8 cellular contexts compared by ENCODE assay signal in the genomic region with DNA sequence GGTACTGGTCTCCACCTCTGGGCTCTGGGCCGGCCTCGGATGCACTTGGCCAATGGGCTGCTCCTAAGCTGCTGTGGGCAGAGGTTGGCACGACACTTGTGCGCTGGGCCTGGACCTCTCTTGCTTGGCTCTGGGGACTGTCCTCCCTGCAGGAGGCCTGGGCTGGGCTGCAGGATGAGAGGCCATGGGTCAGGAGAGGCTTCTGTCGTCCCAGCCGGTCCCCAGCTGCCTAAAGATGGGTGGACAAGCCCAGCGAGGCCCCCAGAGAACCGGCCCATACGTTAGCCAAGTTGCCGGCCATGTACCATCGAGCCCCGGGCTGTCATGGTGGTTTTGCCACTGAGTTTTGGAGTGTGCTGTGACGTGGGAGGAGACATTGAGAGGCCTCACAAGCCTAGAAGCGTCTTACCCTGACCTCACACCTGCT. TPM values are rescaled to one million over a fixed set of nuclear protein-coding genes. Genes with fewer than 3 reads are reported as not detected.
"Had no signal": no experiment of that assay in that cellular context is flagged by ENCODE, and none has a peak within 500 bp of the region (broad histone marks: within the 10 kb centered on the region; RNA-seq: fewer than 3 reads in every experiment).

No MANE protein-coding gene starts in this region.

- H3K36me3 Mint-ChIP-seq: IgD-negative memory B cell had no signal

- H3K27ac Mint-ChIP-seq: GM23338, IgD-negative memory B cell had no signal

- H3K27ac ChIP-seq: HL-60 had no signal

- H3K9me3 Mint-ChIP-seq: GM23338, H9, IgD-negative memory B cell had no signal

- FAIRE-seq: H1, H54, HepG2 had no signal

- H3K4me2 ChIP-seq: GM23338 had no signal

- H3K4me3 ChIP-seq: GM23338 had no signal

- H3K4me3 Mint-ChIP-seq: GM23338, IgD-negative memory B cell had no signal

- ATAC-seq: GM23338, HepG2 had no signal

- DNase-seq: H9, HCEC 1CT had no signal

- H2AFZ ChIP-seq: GM23338 had no signal

RNA-seq across cellular contexts. Expression of a gene that starts 1.6 kb away (rescaled TPM):
- total RNA-seq: GM23338, H1, H9, HepG2 had no signal
- polyA plus RNA-seq: GM23338, H1, HepG2, IgD-negative memory B cell had no signal
